In genomic region chr19:34404109-34404909, GRCh38 we compare ENCODE assay signal across 1 cellular context.
TF ChIP-seq lines count a peak whose summit lies in the region.

Gene PDCD2L (plus strand): TSS chr19:34404399. CDS start chr19:34404431, 32 bp downstream.

TF ChIP-seq in HepG2, 621 proteins besides CTCF, POLR2A, EP300 and RAD21 (continues in another document):
- TF ChIP-seq ZNF318 (CRISPR knock-in tag; IDR thresholded peaks at IDR 0.05) (0 out of 2 replicates have a peak, but pooled peaks have one; percentile 57), SKIL (CRISPR knock-in tag; IDR thresholded peaks at IDR 0.05; ENCODE audit: borderline replicate concordance) (peak; percentile 12; the same call in 1 of the 2 replicates), ZNF143 (CRISPR knock-in tag; IDR thresholded peaks at IDR 0.05) (no peak; the same call in 1 of the 2 replicates), TERF1 (CRISPR knock-in tag; IDR thresholded peaks at IDR 0.05) (no peak), NONO (IDR thresholded peaks at IDR 0.05) (no peak), NONO (CRISPR knock-in tag; conservative IDR thresholded peaks at IDR 0.05) (peak; percentile 86), CENPBD1 (CRISPR knock-in tag; IDR thresholded peaks at IDR 0.05; ENCODE audit: borderline replicate concordance, low read depth) (no peak), ZNF646 (CRISPR knock-in tag; IDR thresholded peaks at IDR 0.05) (no peak), KLF12 (CRISPR knock-in tag; IDR thresholded peaks at IDR 0.05; ENCODE audit: borderline replicate concordance) (peak; percentile 63; the same call in 1 of the 2 replicates), ZNF264 (CRISPR knock-in tag; IDR thresholded peaks at IDR 0.05) (peak; percentile 71; the same call in 1 of the 2 replicates), CSRNP1 (CRISPR knock-in tag; IDR thresholded peaks at IDR 0.05) (no peak; the same call in 1 of the 2 replicates), ZSCAN9 (CRISPR knock-in tag; IDR thresholded peaks at IDR 0.05; ENCODE audit: borderline replicate concordance) (peak; percentile 28; the same call in 1 of the 2 replicates), JARID2 (CRISPR knock-in tag; IDR thresholded peaks at IDR 0.05; ENCODE audit: insufficient replicate concordance) (no peak), SNRNP70 (IDR thresholded peaks at IDR 0.05; ENCODE audit: low read depth, low read length) (no peak), THRA (CRISPR knock-in tag; IDR thresholded peaks at IDR 0.05; ENCODE audit: borderline replicate concordance) (0 out of 2 replicates have a peak, but pooled peaks have one; percentile 49), MIER2 (CRISPR knock-in tag; IDR thresholded peaks at IDR 0.05) (no peak), FUBP1 (CRISPR knock-in tag; IDR thresholded peaks at IDR 0.05; ENCODE audit: borderline replicate concordance) (0 out of 2 replicates have a peak, but pooled peaks have one; percentile 38), MXI1 (IDR thresholded peaks at IDR 0.05; ENCODE audit: borderline replicate concordance, low read depth, low read length) (peak; percentile 61; the same call in 2 of the 3 replicates), ZFYVE20 (CRISPR knock-in tag; IDR thresholded peaks at IDR 0.05; ENCODE audit: borderline replicate concordance, low read depth) (no peak), ZNF543 (CRISPR knock-in tag; IDR thresholded peaks at IDR 0.05) (peak; percentile 71)
